18 cellular contexts compared by ENCODE assay signal in genomic region chr5:107524111-107524510, GRCh38.
DNase-seq lines count a peak whose midpoint lies in the region; ATAC-seq and TF ChIP-seq lines count a peak whose summit lies in the region.
"Had no signal": no experiment of that assay in that cellular context is flagged by ENCODE, and none has a peak within 500 bp of the region (broad histone marks: within the 10 kb centered on the region; RNA-seq: fewer than 3 reads in every experiment).

No MANE protein-coding gene starts in this region.

- dilution Hi-C loops in mammary epithelial cell (cut with HindIII; ENCODE audit: low sequenced_read_pairs): no loop called here

- H3K36me3 ChIP-seq in mammary epithelial cell (ENCODE audit: insufficient read depth, low read length): no peaks in the 10 kb centered on the region

- peak overlapping the region; percentile 41 for H3K27ac ChIP-seq in mammary epithelial cell (ENCODE audit: insufficient read depth, low read depth, low read length)

- no peaks in the 10 kb centered on the region for H4K20me1 ChIP-seq in mammary epithelial cell (ENCODE audit: insufficient read depth, low read length)

- no peak overlapping the region for H3K4me2 ChIP-seq in mammary epithelial cell (ENCODE audit: insufficient read depth, low read depth, low read length)
- H3K4me2 ChIP-seq: SK-N-SH had no signal

- no peaks in the 10 kb centered on the region for H3K9me3 ChIP-seq in mammary epithelial cell (replicated peaks; ENCODE audit: insufficient read depth, low read length)
- H3K9me3 ChIP-seq: Caco-2, SK-N-SH had no signal

- H3K4me3 ChIP-seq in mammary epithelial cell (replicated peaks in 1 of 3; ENCODE audit: insufficient read depth in 1 of 3, low read depth in 2 of 3, low read length in 3 of 3): no peak overlapping the region

- peak; percentile 40 for DNase-seq in NCI-H69 (lab: John Stamatoyannopoulos, UW)
- DNase-seq in mammary epithelial cell: peak; percentile 59
- peak; percentile 89 for DNase-seq in kidney tubule cell (ENCODE audit: low spot score)
- no peak for DNase-seq in iPS-NIHi7 (ENCODE audit: extremely low spot score)
- DNase-seq in left cardiac atrium: no peak
- DNase-seq: Caco-2, DMS53, H9, MV-4-11, NCI-H1417 treated with DMSO at 0.1 percent for 48 hours, NCI-H1930, NCI-H2171, NCI-H446, NCI-H774, SHP77, SK-N-SH had no signal

- peaks cover 27% of the 10 kb centered on the region for H3K4me1 ChIP-seq in mammary epithelial cell (ENCODE audit: insufficient read depth, low read length)
- H3K4me1 ChIP-seq: Caco-2 had no signal

- H3K79me2 ChIP-seq in mammary epithelial cell (ENCODE audit: insufficient read depth, low read length): peaks cover 37% of the 10 kb centered on the region

- H3K27me3 ChIP-seq in mammary epithelial cell (ENCODE audit: insufficient read depth, low read length): no peaks in the 10 kb centered on the region

- intact Hi-C loops in mammary epithelial cell (cut with micrococcal nuclease) (loop anchor here (5.0 kb wide), 1 partner anchor 57 kb away; no protein-coding TSS in a partner anchor), left cardiac atrium (cut with DNase I) (no loop called here)

- CTCF ChIA-PET in mammary epithelial cell (lab: Charles Lee; ENCODE audit: low non-redundant PET): no interaction called here

- in situ Hi-C loops in mammary epithelial cell (cut with MboI; ENCODE audit: low sequenced_read_pairs in 2 of 2): no loop called here

- WGBS in mammary epithelial cell (ENCODE audit: low coverage, missing lambda C conversion rate): 62% methylated on average over 2 of the region's 2 CpGs

- H3K9ac ChIP-seq in mammary epithelial cell (ENCODE audit: insufficient read depth, low read length): no peak overlapping the region
- H3K9ac ChIP-seq: SK-N-SH had no signal

- BruUV-seq in mammary epithelial cell (replicated peaks; lab: Mats Ljungman, UMichigan): no TSS peak

- H2AFZ ChIP-seq in mammary epithelial cell (ENCODE audit: low read depth, low read length): no peak overlapping the region

- TF ChIP-seq CTCF in mammary epithelial cell (conservative IDR thresholded peaks at IDR 0.05 in 1 of 2, IDR thresholded peaks at IDR 0.05 in 1 of 2; ENCODE audit: extremely low read depth in 1 of 2, insufficient read depth in 1 of 2, low read depth in 1 of 2, low read length in 2 of 2): no peak

- ATAC-seq in HG02973 (IDR thresholded peaks at IDR 0.05; ENCODE audit: unreplicated experiment) (no peak), left cardiac atrium (no peak), GM21723 (IDR thresholded peaks at IDR 0.05; ENCODE audit: unreplicated experiment) (no peak)

Comparison
In these comparisons a context has a peak if more than half of its experiments do, and no peak if none do; other contexts are left out.
1. DNase-seq: peak in NCI-H69 (single experiment), mammary epithelial cell (single experiment) and kidney tubule cell (single experiment); none in iPS-NIHi7 (single experiment) and left cardiac atrium (single experiment).